1 cellular context compared by ENCODE assay signal in genomic region chr9:127850286-127850830, GRCh38.
TF ChIP-seq lines count a peak whose summit lies in the region.

No MANE protein-coding gene starts in this region.

TF ChIP-seq in endothelial cell of umbilical vein, 7 proteins besides CTCF, POLR2A, EP300 and RAD21:
- TF ChIP-seq POLR2AphosphoS5 (IDR thresholded peaks at IDR 0.05; ENCODE audit: insufficient read depth, low read depth, low read length) (no peak), MAX (IDR thresholded peaks at IDR 0.05; ENCODE audit: insufficient read depth, insufficient read length) (no peak), GATA2 (IDR thresholded peaks at IDR 0.05; ENCODE audit: insufficient read depth, insufficient read length, low read depth, low read length) (no peak), EZH2 (IDR thresholded peaks at IDR 0.05; ENCODE audit: borderline replicate concordance, low read depth, low read length, severe bottlenecking) (no peak), FOS (IDR thresholded peaks at IDR 0.05; ENCODE audit: borderline replicate concordance, insufficient read depth, low read length) (no peak), JUN (IDR thresholded peaks at IDR 0.05; ENCODE audit: borderline replicate concordance, insufficient read depth, insufficient read length, low read depth) (no peak), MYC (IDR thresholded peaks at IDR 0.05; ENCODE audit: low read depth, low read length) (no peak)
